In genomic region chr13:80342541-80343371, GRCh38 we compare ENCODE assay signal across 1 cellular context.
A peak's percentile ranks its signal among the peaks of the same experiment; 100 is the strongest.
TF ChIP-seq lines count a peak whose summit lies in the region.

No MANE protein-coding gene starts in this region.

TF ChIP-seq in HepG2, 621 proteins besides CTCF, POLR2A, EP300 and RAD21 (continued from another document and continues in another):
- TF ChIP-seq EED (CRISPR knock-in tag; IDR thresholded peaks at IDR 0.05) (no peak), ZBTB33 (CRISPR knock-in tag; IDR thresholded peaks at IDR 0.05) (no peak), CSRNP2 (CRISPR knock-in tag; conservative IDR thresholded peaks at IDR 0.05; ENCODE audit: low read depth) (no peak), ISL2 (CRISPR knock-in tag; IDR thresholded peaks at IDR 0.05) (peak; percentile 70), ZNF605 (CRISPR knock-in tag; IDR thresholded peaks at IDR 0.05) (peak; percentile 90), ZNF709 (CRISPR knock-in tag; IDR thresholded peaks at IDR 0.05) (peak; percentile 90; the same call in 1 of the 2 replicates), NCOR1 (IDR thresholded peaks at IDR 0.05; ENCODE audit: borderline replicate concordance, low read length) (no peak), ZBTB7A (CRISPR knock-in tag; IDR thresholded peaks at IDR 0.05) (no peak), SMARCE1 (IDR thresholded peaks at IDR 0.05; ENCODE audit: borderline replicate concordance) (no peak), ZNF138 (CRISPR knock-in tag; IDR thresholded peaks at IDR 0.05; ENCODE audit: low read depth) (no peak), TFDP1 (CRISPR knock-in tag; IDR thresholded peaks at IDR 0.05; ENCODE audit: borderline replicate concordance) (peak; percentile 54; the same call in 1 of the 2 replicates), ZSCAN9 (CRISPR knock-in tag; IDR thresholded peaks at IDR 0.05; ENCODE audit: borderline replicate concordance) (no peak), HNRNPUL1 (IDR thresholded peaks at IDR 0.05; ENCODE audit: low read depth, low read length) (no peak), ATF7 (IDR thresholded peaks at IDR 0.05) (no peak), ATF7 (CRISPR knock-in tag; IDR thresholded peaks at IDR 0.05) (no peak), NFKB2 (CRISPR knock-in tag; IDR thresholded peaks at IDR 0.05; ENCODE audit: borderline replicate concordance) (peak; percentile 87; the same call in 1 of the 2 replicates), HNRNPH1 (optimal IDR thresholded peaks at IDR 0.05; ENCODE audit: low read depth, low read length) (no peak), CHCHD3 (CRISPR knock-in tag; IDR thresholded peaks at IDR 0.05) (no peak), ZNF800 (CRISPR knock-in tag; IDR thresholded peaks at IDR 0.05) (peak; percentile 97), ZNF75D (CRISPR knock-in tag; IDR thresholded peaks at IDR 0.05; ENCODE audit: borderline replicate concordance) (no peak), HNRNPL (IDR thresholded peaks at IDR 0.05; ENCODE audit: low read depth, low read length) (0 out of 2 replicates have a peak, but pooled peaks have one; percentile 32), ZSCAN21 (CRISPR knock-in tag; IDR thresholded peaks at IDR 0.05; ENCODE audit: borderline replicate concordance) (peak; percentile 68; the same call in 1 of the 2 replicates), MBD4 (IDR thresholded peaks at IDR 0.05; ENCODE audit: borderline replicate concordance, low read length) (no peak), POGZ (CRISPR knock-in tag; IDR thresholded peaks at IDR 0.05) (peak; percentile 62), DNMT1 (CRISPR knock-in tag; IDR thresholded peaks at IDR 0.05) (0 out of 2 replicates have a peak, but pooled peaks have one; percentile 30), JUN (CRISPR knock-in tag; IDR thresholded peaks at IDR 0.05) (no peak), FIP1L1 (IDR thresholded peaks at IDR 0.05; ENCODE audit: borderline replicate concordance, insufficient read depth, low read depth, low read length) (no peak)
- TF ChIP-seq, protein P1, sequence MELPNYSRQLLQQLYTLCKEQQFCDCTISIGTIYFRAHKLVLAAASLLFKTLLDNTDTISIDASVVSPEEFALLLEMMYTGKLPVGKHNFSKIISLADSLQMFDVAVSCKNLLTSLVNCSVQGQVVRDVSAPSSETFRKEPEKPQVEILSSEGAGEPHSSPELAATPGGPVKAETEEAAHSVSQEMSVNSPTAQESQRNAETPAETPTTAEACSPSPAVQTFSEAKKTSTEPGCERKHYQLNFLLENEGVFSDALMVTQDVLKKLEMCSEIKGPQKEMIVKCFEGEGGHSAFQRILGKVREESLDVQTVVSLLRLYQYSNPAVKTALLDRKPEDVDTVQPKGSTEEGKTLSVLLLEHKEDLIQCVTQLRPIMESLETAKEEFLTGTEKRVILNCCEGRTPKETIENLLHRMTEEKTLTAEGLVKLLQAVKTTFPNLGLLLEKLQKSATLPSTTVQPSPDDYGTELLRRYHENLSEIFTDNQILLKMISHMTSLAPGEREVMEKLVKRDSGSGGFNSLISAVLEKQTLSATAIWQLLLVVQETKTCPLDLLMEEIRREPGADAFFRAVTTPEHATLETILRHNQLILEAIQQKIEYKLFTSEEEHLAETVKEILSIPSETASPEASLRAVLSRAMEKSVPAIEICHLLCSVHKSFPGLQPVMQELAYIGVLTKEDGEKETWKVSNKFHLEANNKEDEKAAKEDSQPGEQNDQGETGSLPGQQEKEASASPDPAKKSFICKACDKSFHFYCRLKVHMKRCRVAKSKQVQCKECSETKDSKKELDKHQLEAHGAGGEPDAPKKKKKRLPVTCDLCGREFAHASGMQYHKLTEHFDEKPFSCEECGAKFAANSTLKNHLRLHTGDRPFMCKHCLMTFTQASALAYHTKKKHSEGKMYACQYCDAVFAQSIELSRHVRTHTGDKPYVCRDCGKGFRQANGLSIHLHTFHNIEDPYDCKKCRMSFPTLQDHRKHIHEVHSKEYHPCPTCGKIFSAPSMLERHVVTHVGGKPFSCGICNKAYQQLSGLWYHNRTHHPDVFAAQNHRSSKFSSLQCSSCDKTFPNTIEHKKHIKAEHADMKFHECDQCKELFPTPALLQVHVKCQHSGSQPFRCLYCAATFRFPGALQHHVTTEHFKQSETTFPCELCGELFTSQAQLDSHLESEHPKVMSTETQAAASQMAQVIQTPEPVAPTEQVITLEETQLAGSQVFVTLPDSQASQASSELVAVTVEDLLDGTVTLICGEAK (IDR thresholded peaks at IDR 0.05), result no peak
- TF ChIP-seq, protein P1 (CRISPR knock-in tag; IDR thresholded peaks at IDR 0.05), result peak; percentile 38; the same call in 1 of the 2 replicates
- TF ChIP-seq, protein P2, sequence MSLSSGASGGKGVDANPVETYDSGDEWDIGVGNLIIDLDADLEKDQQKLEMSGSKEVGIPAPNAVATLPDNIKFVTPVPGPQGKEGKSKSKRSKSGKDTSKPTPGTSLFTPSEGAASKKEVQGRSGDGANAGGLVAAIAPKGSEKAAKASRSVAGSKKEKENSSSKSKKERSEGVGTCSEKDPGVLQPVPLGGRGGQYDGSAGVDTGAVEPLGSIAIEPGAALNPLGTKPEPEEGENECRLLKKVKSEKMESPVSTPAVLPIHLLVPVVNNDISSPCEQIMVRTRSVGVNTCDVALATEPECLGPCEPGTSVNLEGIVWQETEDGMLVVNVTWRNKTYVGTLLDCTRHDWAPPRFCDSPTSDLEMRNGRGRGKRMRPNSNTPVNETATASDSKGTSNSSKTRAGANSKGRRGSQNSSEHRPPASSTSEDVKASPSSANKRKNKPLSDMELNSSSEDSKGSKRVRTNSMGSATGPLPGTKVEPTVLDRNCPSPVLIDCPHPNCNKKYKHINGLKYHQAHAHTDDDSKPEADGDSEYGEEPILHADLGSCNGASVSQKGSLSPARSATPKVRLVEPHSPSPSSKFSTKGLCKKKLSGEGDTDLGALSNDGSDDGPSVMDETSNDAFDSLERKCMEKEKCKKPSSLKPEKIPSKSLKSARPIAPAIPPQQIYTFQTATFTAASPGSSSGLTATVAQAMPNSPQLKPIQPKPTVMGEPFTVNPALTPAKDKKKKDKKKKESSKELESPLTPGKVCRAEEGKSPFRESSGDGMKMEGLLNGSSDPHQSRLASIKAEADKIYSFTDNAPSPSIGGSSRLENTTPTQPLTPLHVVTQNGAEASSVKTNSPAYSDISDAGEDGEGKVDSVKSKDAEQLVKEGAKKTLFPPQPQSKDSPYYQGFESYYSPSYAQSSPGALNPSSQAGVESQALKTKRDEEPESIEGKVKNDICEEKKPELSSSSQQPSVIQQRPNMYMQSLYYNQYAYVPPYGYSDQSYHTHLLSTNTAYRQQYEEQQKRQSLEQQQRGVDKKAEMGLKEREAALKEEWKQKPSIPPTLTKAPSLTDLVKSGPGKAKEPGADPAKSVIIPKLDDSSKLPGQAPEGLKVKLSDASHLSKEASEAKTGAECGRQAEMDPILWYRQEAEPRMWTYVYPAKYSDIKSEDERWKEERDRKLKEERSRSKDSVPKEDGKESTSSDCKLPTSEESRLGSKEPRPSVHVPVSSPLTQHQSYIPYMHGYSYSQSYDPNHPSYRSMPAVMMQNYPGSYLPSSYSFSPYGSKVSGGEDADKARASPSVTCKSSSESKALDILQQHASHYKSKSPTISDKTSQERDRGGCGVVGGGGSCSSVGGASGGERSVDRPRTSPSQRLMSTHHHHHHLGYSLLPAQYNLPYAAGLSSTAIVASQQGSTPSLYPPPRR (CRISPR knock-in tag; IDR thresholded peaks at IDR 0.05; ENCODE audit: borderline replicate concordance), result peak; percentile 77; the same call in 1 of the 2 replicates
- TF ChIP-seq, protein P3, sequence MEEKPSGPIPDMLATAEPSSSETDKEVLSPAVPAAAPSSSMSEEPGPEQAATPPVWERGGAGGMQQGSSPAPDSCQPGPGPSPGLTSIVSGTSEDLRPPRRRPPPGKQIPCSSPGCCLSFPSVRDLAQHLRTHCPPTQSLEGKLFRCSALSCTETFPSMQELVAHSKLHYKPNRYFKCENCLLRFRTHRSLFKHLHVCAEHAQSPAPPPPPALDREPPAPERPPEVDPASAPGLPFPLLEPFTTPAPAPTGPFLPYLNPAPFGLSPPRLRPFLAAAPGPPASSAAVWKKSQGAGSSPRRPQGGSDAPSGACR (CRISPR knock-in tag; IDR thresholded peaks at IDR 0.05), result no peak
